Comparison of ENCODE assay signal across 14 cellular contexts in genomic region chr6:617485-618100, GRCh38. TPM values are rescaled to one million over a fixed set of nuclear protein-coding genes. Genes with fewer than 3 reads are reported as not detected.
DNase-seq lines count a peak whose midpoint lies in the region; TF ChIP-seq lines count a peak whose summit lies in the region.
"Had no signal": no experiment of that assay in that cellular context is flagged by ENCODE, and none has a peak within 500 bp of the region (broad histone marks: within the 10 kb centered on the region; RNA-seq: fewer than 3 reads in every experiment).

No MANE protein-coding gene starts in this region.

- H3K4me3 ChIP-seq in Loucy (ENCODE audit: low read length, poor library complexity, severe bottlenecking) = no peak overlapping the region
- no peak overlapping the region for H3K4me3 ChIP-seq in mammary epithelial cell (replicated peaks in 1 of 3; ENCODE audit: insufficient read depth in 1 of 3, low read depth in 2 of 3, low read length in 3 of 3)
- no peak overlapping the region for H3K4me3 ChIP-seq in prostate gland
- H3K4me3 ChIP-seq in coronary artery = no peak overlapping the region
- H3K4me3 ChIP-seq: suprapubic skin had no signal

- BruUV-seq in mammary epithelial cell (replicated peaks; lab: Mats Ljungman, UMichigan) = no TSS peak

- intact Hi-C loops in mammary epithelial cell (cut with micrococcal nuclease) = no loop called here
- intact Hi-C loops in prostate gland (cut with DNase I) = no loop called here

- DNase-seq in SIG-M5 treated with dmso at 0.1 percent for 504 hours (lab: John Stamatoyannopoulos, UW; ENCODE audit: unreplicated experiment) = peak; percentile 21
- no peak for DNase-seq in SIG-M5 (lab: John Stamatoyannopoulos, UW)
- DNase-seq in mammary epithelial cell = no peak
- DNase-seq in prostate gland (ENCODE audit: low spot score) = peak; percentile 52
- no peak for DNase-seq in coronary artery (ENCODE audit: low spot score)
- no peak for DNase-seq in stimulated activated CD4-positive, alpha-beta T cell treated with anti-CD3 and anti-CD28 coated beads, Interleukin-2, amount 100 ng/mL, for 48 hours
- DNase-seq in NCI-H2196 treated with DMSO at 0.1 percent for 48 hours (lab: John Stamatoyannopoulos, UW; ENCODE audit: unreplicated experiment) = no peak
- DNase-seq: activated CD8-positive, alpha-beta memory T cell treated with anti-CD3 and anti-CD28 coated beads, Interleukin-2, amount 50 U/mL, for 48 hours; NCI-H524 treated with DMSO at 0.1 percent for 48 hours; right cardiac atrium; T-helper 17 cell had no signal

- CTCF ChIA-PET in mammary epithelial cell (lab: Charles Lee; ENCODE audit: low non-redundant PET) = no interaction called here

- H2AFZ ChIP-seq in Loucy (ENCODE audit: low read length) = no peak overlapping the region
- no peak overlapping the region for H2AFZ ChIP-seq in mammary epithelial cell (ENCODE audit: low read depth, low read length)

- peak; percentile 46 for TF ChIP-seq CTCF in Loucy (conservative IDR thresholded peaks at IDR 0.05; ENCODE audit: low read length)
- TF ChIP-seq CTCF in mammary epithelial cell (conservative IDR thresholded peaks at IDR 0.05 in 1 of 2, IDR thresholded peaks at IDR 0.05 in 1 of 2; ENCODE audit: extremely low read depth in 1 of 2, insufficient read depth in 1 of 2, low read depth in 1 of 2, low read length in 2 of 2) = peak; percentile 9 to 51
- peak in 3 of 4 experiments; percentile 31 to 49 (median 39) for TF ChIP-seq CTCF in prostate gland (IDR thresholded peaks at IDR 0.05)
- TF ChIP-seq CTCF in coronary artery (IDR thresholded peaks at IDR 0.05) = no peak

- H3K27me3 ChIP-seq in Loucy (ENCODE audit: insufficient read depth, low read length, poor library complexity, severe bottlenecking) (no peaks in the 10 kb centered on the region), mammary epithelial cell (ENCODE audit: insufficient read depth, low read length) (no peaks in the 10 kb centered on the region), prostate gland (replicated peaks; ENCODE audit: insufficient read depth) (no peaks in the 10 kb centered on the region)
- H3K27me3 ChIP-seq: suprapubic skin had no signal

- dilution Hi-C loops in mammary epithelial cell (cut with HindIII; ENCODE audit: low sequenced_read_pairs) = no loop called here

- H3K4me1 ChIP-seq in Loucy (ENCODE audit: insufficient read depth, low read length, poor library complexity, severe bottlenecking) (no peaks in the 10 kb centered on the region), mammary epithelial cell (ENCODE audit: insufficient read depth, low read length) (no peaks in the 10 kb centered on the region), prostate gland (replicated peaks) (no peaks in the 10 kb centered on the region)

- WGBS in mammary epithelial cell (ENCODE audit: low coverage, missing lambda C conversion rate) = 75% methylated on average over 11 of the region's 11 CpGs
- WGBS in prostate gland = 67% methylated on average over 11 of the region's 11 CpGs

- peaks cover 27% of the 10 kb centered on the region; the same call in 1 of the 2 replicates for H3K36me3 ChIP-seq in Loucy (ENCODE audit: insufficient read depth, low read length)
- H3K36me3 ChIP-seq in mammary epithelial cell (ENCODE audit: insufficient read depth, low read length) = no peaks in the 10 kb centered on the region
- H3K36me3 ChIP-seq in prostate gland = no peaks in the 10 kb centered on the region

- no peaks in the 10 kb centered on the region for H4K20me1 ChIP-seq in Loucy (ENCODE audit: insufficient read depth, low read length, poor library complexity, severe bottlenecking)
- H4K20me1 ChIP-seq in mammary epithelial cell (ENCODE audit: insufficient read depth, low read length) = no peaks in the 10 kb centered on the region

- in situ Hi-C loops in mammary epithelial cell (cut with MboI; ENCODE audit: low sequenced_read_pairs in 2 of 2) = no loop called here

- no peaks in the 10 kb centered on the region for H3F3A ChIP-seq in Loucy (ENCODE audit: low read depth)

- H3K4me2 ChIP-seq in Loucy (ENCODE audit: low read depth, low read length, poor library complexity, severe bottlenecking) (no peak overlapping the region), mammary epithelial cell (ENCODE audit: insufficient read depth, low read depth, low read length) (no peak overlapping the region)

- no peaks in the 10 kb centered on the region for H3K9me2 ChIP-seq in Loucy (replicated peaks; ENCODE audit: low read depth, low read length)

- TF ChIP-seq POLR2A in prostate gland (IDR thresholded peaks at IDR 0.05) = no peak

- H3K79me2 ChIP-seq in Loucy (ENCODE audit: insufficient read depth, low read length) (no peaks in the 10 kb centered on the region), mammary epithelial cell (ENCODE audit: insufficient read depth, low read length) (no peaks in the 10 kb centered on the region)

- H3K27ac ChIP-seq in mammary epithelial cell (ENCODE audit: insufficient read depth, low read depth, low read length) (no peak overlapping the region), prostate gland (no peak overlapping the region), coronary artery (no peak overlapping the region)
- H3K27ac ChIP-seq: epithelial cell of prostate, suprapubic skin had no signal

- H3K9me3 ChIP-seq in Loucy (ENCODE audit: insufficient read depth, low read depth, low read length) (no peaks in the 10 kb centered on the region), mammary epithelial cell (replicated peaks; ENCODE audit: insufficient read depth, low read length) (no peaks in the 10 kb centered on the region), prostate gland (no peaks in the 10 kb centered on the region)
- H3K9me3 ChIP-seq: suprapubic skin had no signal

- H3K9ac ChIP-seq in Loucy (ENCODE audit: low read depth, low read length, poor library complexity, severe bottlenecking) (no peak overlapping the region), mammary epithelial cell (ENCODE audit: insufficient read depth, low read length) (no peak overlapping the region)

RNA-seq across cellular contexts. Expression of gene HUS1B, which starts 39.3 kb away (rescaled TPM):
- total RNA-seq in mammary epithelial cell (1 to 10 TPM; 1.0 to 1.5 TPM), prostate gland (1 to 10 TPM in 1 of 2 donors, under 1 TPM in 1; 0.36 to 6.1 TPM)
- 0.17 TPM for polyA plus RNA-seq in mammary epithelial cell
- not detected for polyA minus RNA-seq in mammary epithelial cell
- polyA plus RNA-seq: right cardiac atrium had no signal

Comparison
In these comparisons a context has a peak if more than half of its experiments do, and no peak if none do; other contexts are left out.
1. DNase-seq: peak in SIG-M5 treated with dmso at 0.1 percent for 504 hours (single experiment) and prostate gland (single experiment); none in SIG-M5 (single experiment), mammary epithelial cell (single experiment), coronary artery (single experiment), stimulated activated CD4-positive, alpha-beta T cell treated with anti-CD3 and anti-CD28 coated beads, Interleukin-2, amount 100 ng/mL, for 48 hours (0 of 2) and NCI-H2196 treated with DMSO at 0.1 percent for 48 hours (single experiment).